ENCODE assay signal across 8 cellular contexts in genomic region chr6:149723771-149724417, GRCh38. TPM values are rescaled to one million over a fixed set of nuclear protein-coding genes. Genes with fewer than 3 reads are reported as not detected.
A peak's percentile ranks its signal among the peaks of the same experiment; 100 is the strongest.
DNase-seq lines count a peak whose midpoint lies in the region; ATAC-seq, FAIRE-seq and TF ChIP-seq lines count a peak whose summit lies in the region.

No MANE protein-coding gene starts in this region.

- H3K4me2 ChIP-seq in GM23248 (ENCODE audit: unreplicated experiment) = no peak overlapping the region
- H3K4me2 ChIP-seq in H1 (ENCODE audit: insufficient read depth in 1 of 2, low read depth in 2 of 2, low read length in 2 of 2) = no peak overlapping the region

- DNase-seq in CD4-positive, alpha-beta memory T cell = peak; percentile 34 to 54 (median 42)
- DNase-seq in GM23248 (peak; percentile 92), NCI-H2196 treated with DMSO at 0.1 percent for 48 hours (lab: John Stamatoyannopoulos, UW; ENCODE audit: unreplicated experiment) (peak; percentile 47), H1 (ENCODE audit: low read depth in 1 of 2, low spot score in 2 of 2) (no peak), middle frontal gyrus (ENCODE audit: extremely low spot score, low spot score) (peak; percentile 47), upper lobe of right lung (no peak)

- no peak overlapping the region for H4K5ac ChIP-seq in H1 (ENCODE audit: insufficient read length, low read depth, low read length)

- H3K4ac ChIP-seq in H1 (replicated peaks; ENCODE audit: insufficient read length, low read depth, low read length) = no peak overlapping the region

- H2AK5ac ChIP-seq in H1 (ENCODE audit: low read depth, low read length) = no peak overlapping the region

- H3K23ac ChIP-seq in H1 (ENCODE audit: insufficient read length) = no peak overlapping the region

- H4K20me1 ChIP-seq in GM23248 (ENCODE audit: insufficient read depth) = no peaks in the 10 kb centered on the region
- H4K20me1 ChIP-seq in H1 (replicated peaks in 1 of 2; ENCODE audit: control insufficient read depth in 1 of 2, insufficient read depth in 2 of 2, low read length in 2 of 2) = no peaks in the 10 kb centered on the region

- H3K36me3 ChIP-seq in CD4-positive, alpha-beta memory T cell (ENCODE audit: insufficient read depth, low read length) = peaks cover 16% of the 10 kb centered on the region
- H3K36me3 ChIP-seq in GM23248 (ENCODE audit: low read depth) (peaks cover 21% of the 10 kb centered on the region; the same call in 1 of the 2 replicates), H1 (ENCODE audit: control insufficient read depth in 2 of 4, insufficient read depth in 4 of 4, low read length in 3 of 4) (peaks cover 5 to 25% (median 18%) of the 10 kb centered on the region in 4 experiments), upper lobe of right lung (peaks cover 42% of the 10 kb centered on the region)

- no peaks in the 10 kb centered on the region for H3K23me2 ChIP-seq in H1 (ENCODE audit: low read depth, low read length)

- no peak overlapping the region for H4K91ac ChIP-seq in H1 (replicated peaks; ENCODE audit: insufficient read length, low read length)

- FAIRE-seq in H1 (lab: Jason Lieb, UNC) = peak; percentile 58

- in situ Hi-C loops in GM23248 (cut with MboI) = no loop called here

- H3K79me2 ChIP-seq in GM23248 (ENCODE audit: insufficient read depth) (peaks cover under 1% of the 10 kb centered on the region), H1 (ENCODE audit: control insufficient read depth in 1 of 2, insufficient read depth in 2 of 2, low read length in 2 of 2) (no peaks in the 10 kb centered on the region)

- H3K14ac ChIP-seq in H1 (ENCODE audit: insufficient read length) = no peak overlapping the region

- H3K56ac ChIP-seq in H1 (replicated peaks; ENCODE audit: insufficient read length, low read depth, low read length) = no peak overlapping the region

- H2AFZ ChIP-seq in GM23248 = no peak overlapping the region
- H2AFZ ChIP-seq in H1 (ENCODE audit: low read length) = no peak overlapping the region

- H3K9ac ChIP-seq in GM23248 = no peak overlapping the region
- H3K9ac ChIP-seq in H1 (replicated peaks in 1 of 4; ENCODE audit: extremely low read depth in 1 of 4, low read depth in 3 of 4, low read length in 3 of 4) = no peak overlapping the region

- ATAC-seq in upper lobe of right lung (peak; percentile 96), GM21576 (IDR thresholded peaks at IDR 0.05; ENCODE audit: unreplicated experiment) (no peak)

- no peak overlapping the region for H2BK15ac ChIP-seq in H1 (ENCODE audit: low read length)

- no peak overlapping the region for H3K4me3 Mint-ChIP-seq in CD4-positive, alpha-beta memory T cell

- POLR2A ChIA-PET in CD4-positive, alpha-beta memory T cell (lab: Charles Lee; ENCODE audit: partially characterized antibody) = no interaction called here
- POLR2A ChIA-PET in H1 (lab: Charles Lee; ENCODE audit: partially characterized antibody) = interaction anchor here (0.7 kb wide), 1 partner anchor 700 kb away, joined by 4 read pairs; no protein-coding TSS in a partner anchor

- peak overlapping the region in 3 of 7 donors; percentile 8 to 52 (median 13) for H3K27ac Mint-ChIP-seq in CD4-positive, alpha-beta memory T cell

- no peak overlapping the region for H4K8ac ChIP-seq in H1 (ENCODE audit: extremely low read depth, insufficient read depth, low read length)

- no peak for TF ChIP-seq POLR2A in H1 (IDR thresholded peaks at IDR 0.05; ENCODE audit: control extremely low read depth in 1 of 2, low read depth in 2 of 2, low read length in 2 of 2)

- intact Hi-C loops in CD4-positive, alpha-beta memory T cell (cut with micrococcal nuclease) = loop anchor here (1.0 kb wide), 2 partner anchors 110 to 141 kb away; no protein-coding TSS in a partner anchor
- intact Hi-C loops in upper lobe of right lung (cut with DNase I) = no loop called here

- H3K9me3 ChIP-seq in CD4-positive, alpha-beta memory T cell (ENCODE audit: control insufficient read depth in 1 of 2, low read length in 2 of 2) = no peaks in the 10 kb centered on the region
- no peaks in the 10 kb centered on the region for H3K9me3 ChIP-seq in GM23248 (ENCODE audit: low read depth)
- no peaks in the 10 kb centered on the region for H3K9me3 ChIP-seq in H1 (ENCODE audit: insufficient read depth in 2 of 2, low read depth in 1 of 2, low read length in 1 of 2)
- H3K9me3 ChIP-seq in upper lobe of right lung = no peaks in the 10 kb centered on the region

- no peaks in the 10 kb centered on the region for H3K9me3 Mint-ChIP-seq in CD4-positive, alpha-beta memory T cell

- H3K18ac ChIP-seq in H1 (ENCODE audit: extremely low read depth, low read length) = no peak overlapping the region

- H3K4me1 ChIP-seq in CD4-positive, alpha-beta memory T cell (ENCODE audit: insufficient read depth, low read length) = peaks cover 19% of the 10 kb centered on the region
- peaks cover 4% of the 10 kb centered on the region; the same call in 1 of the 2 replicates for H3K4me1 ChIP-seq in GM23248 (ENCODE audit: insufficient read depth)
- no peaks in the 10 kb centered on the region for H3K4me1 ChIP-seq in H1 (replicated peaks in 1 of 4; ENCODE audit: control insufficient read depth in 3 of 4, insufficient read depth in 4 of 4, low read length in 3 of 4)
- no peaks in the 10 kb centered on the region for H3K4me1 ChIP-seq in upper lobe of right lung

- TF ChIP-seq CTCF in WI38 (IDR thresholded peaks at IDR 0.05; ENCODE audit: low read depth, low read length) (peak; percentile 79), H1 (IDR thresholded peaks at IDR 0.05; ENCODE audit: control extremely low read depth in 1 of 3, insufficient read depth in 1 of 3, low read depth in 1 of 3, low read length in 3 of 3) (peak; percentile 50 to 75 (median 55)), upper lobe of right lung (IDR thresholded peaks at IDR 0.05) (peak; percentile 72)

- no peak overlapping the region for H3K27ac ChIP-seq in CD4-positive, alpha-beta memory T cell (ENCODE audit: low read depth, low read length)
- H3K27ac ChIP-seq in GM23248 (no peak overlapping the region), H1 (ENCODE audit: low read depth, low read length) (no peak overlapping the region), upper lobe of right lung (no peak overlapping the region)

- no peaks in the 10 kb centered on the region for H3K9me2 ChIP-seq in GM23248 (ENCODE audit: insufficient read depth)

- no peak overlapping the region for H2BK12ac ChIP-seq in H1 (ENCODE audit: low read depth, low read length)

- TF ChIP-seq RAD21 in H1 (IDR thresholded peaks at IDR 0.05 in 1 of 2, conservative IDR thresholded peaks at IDR 0.05 in 1 of 2; ENCODE audit: low read depth in 2 of 2, low read length in 2 of 2) = peak; percentile 46 to 57

- no peak overlapping the region for H2BK5ac ChIP-seq in H1 (ENCODE audit: low read depth, low read length)

- no peak overlapping the region for H2BK20ac ChIP-seq in H1 (ENCODE audit: low read length)

- no peaks in the 10 kb centered on the region for H3K27me3 Mint-ChIP-seq in CD4-positive, alpha-beta memory T cell

- H3K36me3 Mint-ChIP-seq in CD4-positive, alpha-beta memory T cell = peaks cover 14 to 28% of the 10 kb centered on the region in 2 donors

- peaks cover 14% of the 10 kb centered on the region for H3F3A ChIP-seq in GM23248 (ENCODE audit: insufficient read depth)

- CTCF ChIA-PET in CD4-positive, alpha-beta memory T cell (lab: Charles Lee; ENCODE audit: partially characterized antibody) = interaction anchor here (0.7 to 2.0 kb wide), 8 partner anchors 21 to 115 kb away, joined by 3 to 6 read pairs (median 4); partner anchors contain the start of gene PCMT1
- CTCF ChIA-PET in H1 (lab: Charles Lee; ENCODE audit: partially characterized antibody) = interaction anchor here (0.5 to 2.4 kb wide), 17 partner anchors 9 to 1250 kb away, joined by 3 to 11 read pairs (median 3); partner anchors contain the start of gene NUP43

- H3K27me3 ChIP-seq in CD4-positive, alpha-beta memory T cell (ENCODE audit: insufficient read depth, low read length) = no peaks in the 10 kb centered on the region
- no peaks in the 10 kb centered on the region for H3K27me3 ChIP-seq in GM23248 (replicated peaks; ENCODE audit: insufficient read depth)
- H3K27me3 ChIP-seq in H1 (replicated peaks in 1 of 4; ENCODE audit: control insufficient read depth in 3 of 4, extremely low read depth in 1 of 4, insufficient read depth in 3 of 4, low read length in 3 of 4) = no peaks in the 10 kb centered on the region
- no peaks in the 10 kb centered on the region for H3K27me3 ChIP-seq in upper lobe of right lung

- no peak overlapping the region for H3K4me3 ChIP-seq in CD4-positive, alpha-beta memory T cell (ENCODE audit: low read length in 2 of 2)
- no peak overlapping the region for H3K4me3 ChIP-seq in GM23248
- H3K4me3 ChIP-seq in WI38 (ENCODE audit: low read depth, low read length) = no peak overlapping the region
- H3K4me3 ChIP-seq in H1 (ENCODE audit: extremely low read depth in 1 of 4, insufficient read depth in 2 of 4, low read depth in 3 of 4, low read length in 4 of 4) = no peak overlapping the region
- no peak overlapping the region for H3K4me3 ChIP-seq in upper lobe of right lung

- no peak overlapping the region for H2BK120ac ChIP-seq in H1 (replicated peaks; ENCODE audit: low read depth, low read length)

- peaks cover 15 to 22% (median 15%) of the 10 kb centered on the region in 4 donors for H3K4me1 Mint-ChIP-seq in CD4-positive, alpha-beta memory T cell

- no peak for TF ChIP-seq EP300 in H1 (IDR thresholded peaks at IDR 0.05; ENCODE audit: borderline replicate concordance in 1 of 2, low read depth in 2 of 2, low read length in 2 of 2)

- no peaks in the 10 kb centered on the region for H3K79me1 ChIP-seq in H1 (ENCODE audit: low read depth, low read length)

- 44 to 46% methylated on average over 10 of the region's 10 CpGs for WGBS in GM23248 (ENCODE audit: low coverage in 1 of 2, low lambda C conversion rate in 2 of 2, missing lambda C conversion rate in 2 of 2), 2 experiments
- 88% methylated on average over 10 of the region's 10 CpGs; no CpG with 5 or more reads in 1 of the 2 experiments for WGBS in H1 (ENCODE audit: extremely low coverage in 1 of 2, insufficient coverage in 1 of 2, insufficient read length in 1 of 2, insufficient replicate concordance in 2 of 2, low coverage in 1 of 2, low lambda C conversion rate in 2 of 2, missing lambda C conversion rate in 1 of 2), 2 experiments

RNA-seq across cellular contexts. Expression of gene LATS1, which starts 6.0 kb away (rescaled TPM):
- total RNA-seq in CD4-positive, alpha-beta memory T cell = 10 to 100 TPM; 47.4 to 51.8 TPM
- polyA plus RNA-seq in CD4-positive, alpha-beta memory T cell = 10 to 100 TPM in 1 of 2 donors, 1 to 10 TPM in 1; 5.8 to 16.4 TPM
- 18.1 and 20.2 TPM in 2 replicates for total RNA-seq in GM23248 (2014; rRNA removed; shearing (Covaris generic))
- polyA plus RNA-seq in GM23248 (2016; fragmentation: Nextera tagmentation; extraction: Ambion mirVana) (11.5 and 12.8 TPM in 2 replicates), H1 (2011; rRNA removed) (5.9 and 8.9 TPM in 2 replicates)
- total RNA-seq in H1 (2021; fragmentation: NEBNext Ultra II Directional; extraction: Animal tissue kit (Norgen Biotek cat#: 25700)) = 20.3 and 21.7 TPM in 2 replicates
- 6.2 TPM for polyA plus RNA-seq in H1 (2011; cell fraction: cytosol; rRNA removed)
- 10.2 TPM for polyA plus RNA-seq in H1 (2011; cell fraction: nucleus; rRNA removed)
- polyA plus RNA-seq in H1 (2012, experiment 1 of 2) = 6.7 to 9.4 TPM (median 8.9 TPM) in 4 replicates
- polyA plus RNA-seq in H1 (2012, experiment 2 of 2) = 0.73 TPM
- 9.2 TPM for polyA plus RNA-seq in H1 (2013, experiment 1 of 2)
- polyA plus RNA-seq in H1 (2013, experiment 2 of 2) = 8.6 TPM
- 25.7 and 31.0 TPM in 2 replicates for polyA minus RNA-seq in H1 (2011; rRNA and poly(A)+ RNA removed)
- 14.0 TPM for polyA minus RNA-seq in H1 (2011; cell fraction: cytosol; rRNA and poly(A)+ RNA removed)
- 46.0 TPM for polyA minus RNA-seq in H1 (2011; cell fraction: nucleus; rRNA and poly(A)+ RNA removed)
- 29.8 TPM for total RNA-seq in upper lobe of right lung

RNA-seq across cellular contexts. Expression of gene NUP43, which starts 22.4 kb away (rescaled TPM):
- total RNA-seq in CD4-positive, alpha-beta memory T cell = 10 to 100 TPM; 56.0 to 58.3 TPM
- 1 to 10 TPM; 1.9 to 7.3 TPM for polyA plus RNA-seq in CD4-positive, alpha-beta memory T cell
- 35.8 and 58.0 TPM in 2 replicates for total RNA-seq in GM23248 (2014; rRNA removed; shearing (Covaris generic))
- polyA plus RNA-seq in GM23248 (2016; fragmentation: Nextera tagmentation; extraction: Ambion mirVana) (16.1 and 16.4 TPM in 2 replicates), H1 (2011; rRNA removed) (19.6 and 25.2 TPM in 2 replicates)
- total RNA-seq in H1 (2021; fragmentation: NEBNext Ultra II Directional; extraction: Animal tissue kit (Norgen Biotek cat#: 25700)) = 76.9 and 83.4 TPM in 2 replicates
- polyA plus RNA-seq in H1 (2011; cell fraction: cytosol; rRNA removed) = 36.1 TPM
- polyA plus RNA-seq in H1 (2011; cell fraction: nucleus; rRNA removed) = 25.6 TPM
- polyA plus RNA-seq in H1 (2012, experiment 1 of 2) = 36.9 to 67.2 TPM (median 44.6 TPM) in 4 replicates
- 7.4 TPM for polyA plus RNA-seq in H1 (2012, experiment 2 of 2)
- 27.6 TPM for polyA plus RNA-seq in H1 (2013, experiment 1 of 2)
- polyA plus RNA-seq in H1 (2013, experiment 2 of 2) = 27.2 TPM
- polyA minus RNA-seq in H1 (2011; rRNA and poly(A)+ RNA removed) = 233 and 272 TPM in 2 replicates
- 76.9 TPM for polyA minus RNA-seq in H1 (2011; cell fraction: cytosol; rRNA and poly(A)+ RNA removed)
- 35.2 TPM for polyA minus RNA-seq in H1 (2011; cell fraction: nucleus; rRNA and poly(A)+ RNA removed)
- 23.9 TPM for total RNA-seq in upper lobe of right lung

RNA-seq across cellular contexts. Expression of gene PCMT1, which starts 25.6 kb away (rescaled TPM):
- total RNA-seq in CD4-positive, alpha-beta memory T cell = 10 to 100 TPM; 50.8 to 55.8 TPM
- polyA plus RNA-seq in CD4-positive, alpha-beta memory T cell = 100 to 1,000 TPM; 145 to 196 TPM
- total RNA-seq in GM23248 (2014; rRNA removed; shearing (Covaris generic)) = 132 and 165 TPM in 2 replicates
- 183 and 184 TPM in 2 replicates for polyA plus RNA-seq in GM23248 (2016; fragmentation: Nextera tagmentation; extraction: Ambion mirVana)
- 91.3 and 91.4 TPM in 2 replicates for total RNA-seq in H1 (2021; fragmentation: NEBNext Ultra II Directional; extraction: Animal tissue kit (Norgen Biotek cat#: 25700))
- 76.2 and 84.3 TPM in 2 replicates for polyA plus RNA-seq in H1 (2011; rRNA removed)
- polyA plus RNA-seq in H1 (2011; cell fraction: cytosol; rRNA removed) = 128 TPM
- 51.5 TPM for polyA plus RNA-seq in H1 (2011; cell fraction: nucleus; rRNA removed)
- polyA plus RNA-seq in H1 (2012, experiment 1 of 2) = 72.9 to 102 TPM (median 80.2 TPM) in 4 replicates
- 18.3 TPM for polyA plus RNA-seq in H1 (2012, experiment 2 of 2)
- 78.2 TPM for polyA plus RNA-seq in H1 (2013, experiment 1 of 2)
- 99.7 TPM for polyA plus RNA-seq in H1 (2013, experiment 2 of 2)
- 51.8 and 64.9 TPM in 2 replicates for polyA minus RNA-seq in H1 (2011; rRNA and poly(A)+ RNA removed)
- 31.6 TPM for polyA minus RNA-seq in H1 (2011; cell fraction: cytosol; rRNA and poly(A)+ RNA removed)
- polyA minus RNA-seq in H1 (2011; cell fraction: nucleus; rRNA and poly(A)+ RNA removed) = 20.4 TPM
- total RNA-seq in upper lobe of right lung = 69.4 TPM

Comparison
In these comparisons a context has a peak if more than half of its experiments do, and no peak if none do; other contexts are left out.
1. DNase-seq: peak in CD4-positive, alpha-beta memory T cell (5 of 5), GM23248 (single experiment), NCI-H2196 treated with DMSO at 0.1 percent for 48 hours (single experiment) and middle frontal gyrus (single experiment); none in H1 (0 of 2) and upper lobe of right lung (single experiment).
2. Peak in every context shown above with its lines, with median percentiles within 50 percentile points of each other: CTCF ChIP-seq.